In genomic region chr10:971613-972012, GRCh38 we compare ENCODE assay signal across 22 cellular contexts. TPM values are rescaled to one million over a fixed set of nuclear protein-coding genes. Genes with fewer than 3 reads are reported as not detected.
A peak's percentile ranks its signal among the peaks of the same experiment; 100 is the strongest.
DNase-seq lines count a peak whose midpoint lies in the region; ATAC-seq and TF ChIP-seq lines count a peak whose summit lies in the region.
"Had no signal": no experiment of that assay in that cellular context is flagged by ENCODE, and none has a peak within 500 bp of the region (broad histone marks: within the 10 kb centered on the region; RNA-seq: fewer than 3 reads in every experiment).

No MANE protein-coding gene starts in this region.

- H3K9me3 ChIP-seq in Caco-2 (no peaks in the 10 kb centered on the region), lower lobe of right lung (no peaks in the 10 kb centered on the region), skeletal muscle tissue (ENCODE audit: control insufficient read depth in 3 of 3, low read length in 3 of 3) (peaks cover 0 to under 1% (median 0%) of the 10 kb centered on the region in 3 donors), neuronal stem cell (replicated peaks in 1 of 2; ENCODE audit: control insufficient read depth in 2 of 2, insufficient read depth in 1 of 2, low read depth in 1 of 2, low read length in 2 of 2) (peaks cover 0 to 11% of the 10 kb centered on the region in 2 donors)
- H3K9me3 ChIP-seq: pancreas had no signal

- H3K27me3 Mint-ChIP-seq in Caco-2 (ENCODE audit: insufficient read depth, unreplicated experiment) (no peaks in the 10 kb centered on the region), brain (peaks cover 3% of the 10 kb centered on the region)

- H2AFZ ChIP-seq in neuronal stem cell (ENCODE audit: low read length), result no peak overlapping the region

- H3K27ac Mint-ChIP-seq in Caco-2 (ENCODE audit: unreplicated experiment) (peak overlapping the region; percentile 89), brain (peak overlapping the region in 3 of 5 experiments; percentile 60 to 83 (median 68))
- H3K27ac Mint-ChIP-seq: activated CD4-positive, alpha-beta T cell treated with anti-CD3 and anti-CD28 coated beads for 36 hours; activated naive CD8-positive, alpha-beta T cell treated with anti-CD3 and anti-CD28 coated beads, Interleukin-2, amount 50 U/mL, for 24 hours; activated T-helper 1 cell treated with anti-CD3 and anti-CD28 coated beads, Interleukin-12 subunit alpha, Interleukin-12 subunit beta, Interleukin-2, Interleukin-4 antibody, amounts not matched to agents 30 ng/mL and 10 ng/mL and 1 ng/mL, durations not matched to agents 14 hours and 24 hours and 36 hours; naive thymus-derived CD8-positive, alpha-beta T cell had no signal

- no peak overlapping the region for H4K91ac ChIP-seq in neuronal stem cell (ENCODE audit: low read depth, low read length, poor library complexity)

- peak; percentile 42 to 51 for DNase-seq in Caco-2
- DNase-seq in lower lobe of right lung, result no peak
- no peak for DNase-seq in neuronal stem cell (ENCODE audit: low spot score)
- no peak for DNase-seq in hypothalamus (lab: John Stamatoyannopoulos, UW)
- DNase-seq: activated CD4-positive, alpha-beta T cell treated with anti-CD3 and anti-CD28 coated beads for 36 hours; activated naive CD8-positive, alpha-beta T cell treated with anti-CD3 and anti-CD28 coated beads, Interleukin-2, amount 50 U/mL, for 24 hours; naive thymus-derived CD8-positive, alpha-beta T cell; NCI-H1105; NCI-H69; pancreas; stimulated activated CD4-positive, alpha-beta T cell treated with anti-CD3 and anti-CD28 coated beads, Interleukin-4, amount 100 ng/mL, for 24 hours had no signal

- ATAC-seq in lower lobe of right lung (peak; percentile 40 to 60), GM18511 (IDR thresholded peaks at IDR 0.05; ENCODE audit: unreplicated experiment) (no peak)
- ATAC-seq: activated CD4-positive, alpha-beta T cell treated with anti-CD3 and anti-CD28 coated beads for 36 hours; activated naive CD8-positive, alpha-beta T cell treated with anti-CD3 and anti-CD28 coated beads, Interleukin-2, amount 50 U/mL, for 24 hours; naive thymus-derived CD8-positive, alpha-beta T cell had no signal

- no peaks in the 10 kb centered on the region for H3K79me1 ChIP-seq in neuronal stem cell (ENCODE audit: low read depth, low read length)

- intact Hi-C loops in Caco-2 (cut with micrococcal nuclease; ENCODE audit: unreplicated experiment), result no loop called here
- intact Hi-C loops in lower lobe of right lung (cut with DNase I), result no loop called here

- H3K4me3 ChIP-seq in Caco-2 (ENCODE audit: low read depth, low read length), result no peak overlapping the region
- H3K4me3 ChIP-seq in lower lobe of right lung, result no peak overlapping the region
- H3K4me3 ChIP-seq in skeletal muscle tissue (ENCODE audit: low read length in 3 of 3), result no peak overlapping the region
- H3K4me3 ChIP-seq in neuronal stem cell (ENCODE audit: low read length in 2 of 2), result no peak overlapping the region
- H3K4me3 ChIP-seq: cardiac muscle cell had no signal

- no peak overlapping the region for H3K18ac ChIP-seq in neuronal stem cell (ENCODE audit: low read length)

- peaks cover 69% of the 10 kb centered on the region for H3K4me1 ChIP-seq in Caco-2
- H3K4me1 ChIP-seq in lower lobe of right lung, result peaks cover 42% of the 10 kb centered on the region
- H3K4me1 ChIP-seq in skeletal muscle tissue (ENCODE audit: control insufficient read depth in 3 of 3, insufficient read depth in 3 of 3, low read length in 3 of 3), result peaks cover 5 to 18% (median 7%) of the 10 kb centered on the region in 3 donors
- peaks cover 2 to 6% of the 10 kb centered on the region in 2 donors for H3K4me1 ChIP-seq in neuronal stem cell (ENCODE audit: control insufficient read depth in 2 of 2, insufficient read depth in 1 of 2, low read depth in 1 of 2, low read length in 2 of 2)

- H2BK5ac ChIP-seq in neuronal stem cell (ENCODE audit: low read length), result no peak overlapping the region

- no peak overlapping the region for H2AK5ac ChIP-seq in neuronal stem cell (ENCODE audit: low read depth, low read length)

- H3K9ac ChIP-seq in skeletal muscle tissue (ENCODE audit: low read depth in 1 of 3, low read length in 3 of 3) (peak overlapping the region in 1 of 3 donors; percentile 54), neuronal stem cell (ENCODE audit: low read depth, low read length, poor library complexity) (no peak overlapping the region)

- BruUV-seq in Caco-2 (replicated peaks; lab: Mats Ljungman, UMichigan), result no TSS peak

- no peak overlapping the region for H2BK15ac ChIP-seq in neuronal stem cell (ENCODE audit: low read length)

- no peak overlapping the region for H3K4ac ChIP-seq in neuronal stem cell (ENCODE audit: low read length)

- no peak overlapping the region for H3K4me2 ChIP-seq in neuronal stem cell (ENCODE audit: insufficient read depth, low read length, poor library complexity, severe bottlenecking)

- POLR2A ChIA-PET in Caco-2 (lab: Charles Lee), result interaction anchor here (2.6 to 4.0 kb wide), 2 partner anchors 14 to 40 kb away, joined by 29 to 123 read pairs; partner anchors contain the start of genes GTPBP4 and LARP4B

- no peak overlapping the region for H2BK120ac ChIP-seq in neuronal stem cell (ENCODE audit: low read depth, low read length)

- H4K8ac ChIP-seq in neuronal stem cell (ENCODE audit: low read depth, low read length), result no peak overlapping the region

- peak overlapping the region; percentile 74 for H3K27ac ChIP-seq in lower lobe of right lung
- H3K27ac ChIP-seq in skeletal muscle tissue (ENCODE audit: low read depth, low read length), result peak overlapping the region; percentile 45
- H3K27ac ChIP-seq in neuronal stem cell (replicated peaks; ENCODE audit: low read length), result no peak overlapping the region
- H3K27ac ChIP-seq: cardiac muscle cell, epithelial cell of prostate had no signal

- TF ChIP-seq CTCF in Caco-2 (IDR thresholded peaks at IDR 0.05; ENCODE audit: insufficient read depth in 1 of 2, low read depth in 1 of 2, low read length in 1 of 2, severe bottlenecking in 1 of 2, unreplicated experiment in 1 of 2), result no peak
- no peak for TF ChIP-seq CTCF in brain (conservative IDR thresholded peaks at IDR 0.05)
- no peak for TF ChIP-seq CTCF in lower lobe of right lung (IDR thresholded peaks at IDR 0.05)

- CTCF ChIA-PET in Caco-2 (lab: Charles Lee), result interaction anchor here (0.6 to 1.7 kb wide), 2 partner anchors 40 to 104 kb away, joined by 4 to 6 read pairs; partner anchors contain the start of gene LARP4B

- H2BK12ac ChIP-seq in neuronal stem cell (ENCODE audit: low read length), result no peak overlapping the region

- peaks cover 53% of the 10 kb centered on the region for H3K36me3 Mint-ChIP-seq in Caco-2 (ENCODE audit: insufficient read depth, unreplicated experiment)
- peaks cover 12% of the 10 kb centered on the region for H3K36me3 Mint-ChIP-seq in brain

- WGBS in neuronal stem cell (ENCODE audit: extremely low coverage in 2 of 2, insufficient read length in 2 of 2, insufficient replicate concordance in 1 of 2), 2 donors, result no CpG with 5 or more reads among the region's 12 CpGs

- no peaks in the 10 kb centered on the region for H3K27me3 ChIP-seq in Caco-2 (replicated peaks; ENCODE audit: control insufficient read depth, insufficient read depth, low read length)
- no peaks in the 10 kb centered on the region for H3K27me3 ChIP-seq in lower lobe of right lung (ENCODE audit: low read depth)
- H3K27me3 ChIP-seq in skeletal muscle tissue (ENCODE audit: control insufficient read depth in 3 of 3, insufficient read depth in 3 of 3, low read length in 3 of 3), result no peaks in the 10 kb centered on the region
- H3K27me3 ChIP-seq in neuronal stem cell (ENCODE audit: control insufficient read depth in 3 of 3, insufficient read depth in 3 of 3, low read depth in 1 of 3, low read length in 3 of 3), result no peaks in the 10 kb centered on the region
- H3K27me3 ChIP-seq: cardiac muscle cell, pancreas had no signal

- no peak overlapping the region for H3K14ac ChIP-seq in neuronal stem cell (ENCODE audit: low read length)

- no peaks in the 10 kb centered on the region for H3K9me3 Mint-ChIP-seq in Caco-2 (ENCODE audit: unreplicated experiment)
- peaks cover 6 to 13% (median 12%) of the 10 kb centered on the region in 5 experiments for H3K9me3 Mint-ChIP-seq in brain

- H3K36me3 ChIP-seq in Caco-2 (ENCODE audit: control insufficient read depth, insufficient read depth, low read length) (no peaks in the 10 kb centered on the region), lower lobe of right lung (no peaks in the 10 kb centered on the region), skeletal muscle tissue (ENCODE audit: control insufficient read depth in 3 of 3, insufficient read depth in 3 of 3, low read length in 3 of 3) (no peaks in the 10 kb centered on the region), neuronal stem cell (replicated peaks in 1 of 2; ENCODE audit: control insufficient read depth in 2 of 2, insufficient read depth in 2 of 2, low read length in 2 of 2) (no peaks in the 10 kb centered on the region)
- H3K36me3 ChIP-seq: cardiac muscle cell, pancreas had no signal

- H3K4me1 Mint-ChIP-seq in Caco-2 (ENCODE audit: low read depth, unreplicated experiment), result peaks cover 75% of the 10 kb centered on the region
- peaks cover 14% of the 10 kb centered on the region for H3K4me1 Mint-ChIP-seq in brain

- no peak overlapping the region for H3K23ac ChIP-seq in neuronal stem cell (ENCODE audit: low read depth, low read length, poor library complexity)

- H3K4me3 Mint-ChIP-seq in Caco-2 (ENCODE audit: unreplicated experiment) (peak overlapping the region; percentile 69), brain (no peak overlapping the region)
- H3K4me3 Mint-ChIP-seq: activated CD4-positive, alpha-beta T cell treated with anti-CD3 and anti-CD28 coated beads for 36 hours; activated naive CD8-positive, alpha-beta T cell treated with anti-CD3 and anti-CD28 coated beads, Interleukin-2, amount 50 U/mL, for 24 hours; activated T-helper 1 cell treated with anti-CD3 and anti-CD28 coated beads, Interleukin-12 subunit alpha, Interleukin-12 subunit beta, Interleukin-2, Interleukin-4 antibody, amounts not matched to agents 30 ng/mL and 10 ng/mL and 1 ng/mL, durations not matched to agents 14 hours and 24 hours and 36 hours; naive thymus-derived CD8-positive, alpha-beta T cell had no signal

RNA-seq across cellular contexts. Expression of gene GTPBP4, which starts 16.6 kb away (rescaled TPM):
- total RNA-seq in Caco-2 (2022), result 175 and 202 TPM in 2 replicates
- polyA plus RNA-seq in brain (ENCODE audit: insufficient read depth, low read depth, low replicate concordance), result 24.9 TPM
- 28.9 TPM for total RNA-seq in lower lobe of right lung
- total RNA-seq in skeletal muscle tissue, result 14.1 TPM
- 29.3 TPM for polyA plus RNA-seq in neuronal stem cell (2013, experiment 1 of 2)
- polyA plus RNA-seq in neuronal stem cell (2013, experiment 2 of 2), result 27.7 TPM

RNA-seq across cellular contexts. Expression of gene LARP4B, which starts 40.1 kb away (rescaled TPM):
- total RNA-seq in Caco-2 (2022) (230 and 235 TPM in 2 replicates), lower lobe of right lung (114 TPM), skeletal muscle tissue (30.8 TPM)
- polyA plus RNA-seq in brain (ENCODE audit: insufficient read depth, low read depth, low replicate concordance), result 25.5 TPM
- polyA plus RNA-seq in neuronal stem cell (2013, experiment 1 of 2), result 17.6 TPM
- 18.1 TPM for polyA plus RNA-seq in neuronal stem cell (2013, experiment 2 of 2)

RNA-seq across cellular contexts. Expression of gene IDI2, which starts 54.0 kb away (rescaled TPM):
- not detected in 2 replicates for total RNA-seq in Caco-2 (2022)
- polyA plus RNA-seq in brain (ENCODE audit: insufficient read depth, low read depth, low replicate concordance), result not detected
- total RNA-seq in lower lobe of right lung, result not detected
- total RNA-seq in skeletal muscle tissue, result not detected
- polyA plus RNA-seq in neuronal stem cell (2013, experiment 1 of 2), result 0.03 TPM
- polyA plus RNA-seq in neuronal stem cell (2013, experiment 2 of 2), result not detected
- total RNA-seq: activated CD4-positive, alpha-beta T cell treated with anti-CD3 and anti-CD28 coated beads for 36 hours; activated T-helper 1 cell treated with anti-CD3 and anti-CD28 coated beads, Interleukin-12 subunit alpha, Interleukin-12 subunit beta, Interleukin-2, Interleukin-4 antibody, amounts not matched to agents 30 ng/mL and 10 ng/mL and 1 ng/mL, durations not matched to agents 14 hours and 24 hours and 36 hours; cardiac muscle cell; dermis microvascular lymphatic vessel endothelial cell; H4; left ventricle myocardium superior; naive thymus-derived CD8-positive, alpha-beta T cell; pancreas; smooth muscle cell; subcutaneous adipose tissue had no signal
- polyA plus RNA-seq: cardiac muscle cell; naive thymus-derived CD8-positive, alpha-beta T cell; smooth muscle cell had no signal

Comparison
In these comparisons a context has a peak if more than half of its experiments do, and no peak if none do; other contexts are left out.
1. DNase-seq: peak in Caco-2 (2 of 2); none in lower lobe of right lung (single experiment), neuronal stem cell (single experiment) and hypothalamus (0 of 51).